In the genomic region with DNA sequence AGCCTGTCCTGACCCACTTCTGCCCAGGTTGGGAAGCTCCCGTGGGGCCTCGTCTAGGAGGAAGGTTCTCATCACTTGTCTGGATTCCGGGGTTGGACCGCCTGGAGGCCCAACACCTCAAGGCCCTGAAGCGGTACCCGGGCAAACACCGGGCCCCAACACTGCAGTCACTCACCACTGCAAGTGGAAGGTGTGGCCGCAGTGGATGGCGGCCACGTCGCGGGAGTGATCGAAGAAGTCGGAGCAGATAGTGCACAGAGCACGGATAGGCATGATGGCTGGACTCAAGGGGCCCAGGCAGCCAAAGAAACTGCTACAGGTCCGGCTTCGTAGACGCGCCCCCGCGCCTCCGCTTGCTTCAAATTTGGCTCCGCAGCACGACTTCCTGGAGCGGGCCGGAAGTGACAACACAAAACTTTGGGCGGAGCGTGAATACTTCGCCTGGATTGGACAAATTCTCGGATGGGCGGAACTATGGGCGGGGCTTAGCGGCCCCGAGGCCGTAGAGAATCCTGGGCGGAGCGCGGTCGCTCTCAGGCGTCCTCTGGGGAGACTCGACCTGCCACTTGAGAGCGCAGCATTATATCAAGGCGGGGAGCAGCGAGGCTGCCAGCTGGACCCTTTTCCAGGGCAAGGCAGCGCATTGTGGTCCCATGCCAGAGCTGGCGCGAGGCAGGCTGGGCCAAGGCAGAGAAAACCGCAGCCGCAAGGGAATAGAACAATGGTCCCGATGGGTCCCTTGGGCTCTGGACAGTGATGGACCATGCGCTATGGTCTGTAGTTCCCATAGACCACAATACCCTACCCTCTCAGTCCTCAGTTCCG, we compare ENCODE assay signal across 1 cellular context.
TF ChIP-seq lines count a peak whose summit lies in the region.

Gene TRAIP, minus strand, starts transcription at position 384 of the 825 bp plus-strand sequence. Its CDS starts 111 bp downstream, at position 273.

TF ChIP-seq in H1, 55 proteins besides CTCF, POLR2A, EP300 and RAD21:
- TF ChIP-seq SP2 (IDR thresholded peaks at IDR 0.05; ENCODE audit: low read length) (peak; percentile 31; the same call in 1 of the 2 replicates), GTF2F1 (IDR thresholded peaks at IDR 0.05; ENCODE audit: borderline replicate concordance, low read depth, low read length) (0 out of 2 replicates have a peak, but pooled peaks have one; percentile 21), CHD2 (IDR thresholded peaks at IDR 0.05; ENCODE audit: low read length) (peak; percentile 58; the same call in 1 of the 2 replicates), NRF1 (IDR thresholded peaks at IDR 0.05; ENCODE audit: low read depth, low read length) (no peak), RNF2 (IDR thresholded peaks at IDR 0.05; ENCODE audit: borderline replicate concordance, low read depth, low read length, missing control alignments, poor library complexity, severe bottlenecking) (no peak), MAFK (IDR thresholded peaks at IDR 0.05; ENCODE audit: low read depth, low read length) (no peak), TAF1 (IDR thresholded peaks at IDR 0.05; ENCODE audit: low read depth, low read length) (peak; percentile 82), CHD1 (IDR thresholded peaks at IDR 0.05; ENCODE audit: low read depth, low read length) (no peak), EZH2 (IDR thresholded peaks at IDR 0.05; ENCODE audit: low read depth, low read length, severe bottlenecking) (no peak), POU5F1 (IDR thresholded peaks at IDR 0.05; ENCODE audit: low read depth, low read length) (no peak), TAF7 (optimal IDR thresholded peaks at IDR 0.05; ENCODE audit: borderline replicate concordance, low read depth, low read length) (no peak), CREB1 (IDR thresholded peaks at IDR 0.05) (peak; percentile 82), CEBPB (IDR thresholded peaks at IDR 0.05; ENCODE audit: low read depth, low read length) (no peak), SAP30 (IDR thresholded peaks at IDR 0.05; ENCODE audit: insufficient read depth, insufficient replicate concordance, low read length) (peak; percentile 85), KDM4A (IDR thresholded peaks at IDR 0.05; ENCODE audit: low read depth, low read length, severe bottlenecking) (peak; percentile 72), HDAC6 (IDR thresholded peaks at IDR 0.05; ENCODE audit: low read depth, low read length) (no peak), RXRA (IDR thresholded peaks at IDR 0.05; ENCODE audit: insufficient read depth, low read depth, low read length) (no peak), BRCA1 (IDR thresholded peaks at IDR 0.05; ENCODE audit: low read depth, low read length) (no peak), SP1 (IDR thresholded peaks at IDR 0.05; ENCODE audit: low read depth, low read length) (peak; percentile 75; the same call in 1 of the 2 replicates), SP4 (IDR thresholded peaks at IDR 0.05; ENCODE audit: low read length) (peak; percentile 91; the same call in 1 of the 2 replicates), RBBP5 (IDR thresholded peaks at IDR 0.05; ENCODE audit: borderline replicate concordance, low read depth, low read length) (no peak; the same call in 1 of the 2 replicates), BACH1 (IDR thresholded peaks at IDR 0.05; ENCODE audit: low read length) (no peak), EGR1 (IDR thresholded peaks at IDR 0.05; ENCODE audit: borderline replicate concordance, low read depth, low read length) (peak; percentile 56; the same call in 1 of the 2 replicates), TEAD4 (IDR thresholded peaks at IDR 0.05; ENCODE audit: low read depth, low read length) (no peak), KDM5A (IDR thresholded peaks at IDR 0.05; ENCODE audit: low read length) (no peak), RFX5 (IDR thresholded peaks at IDR 0.05; ENCODE audit: borderline replicate concordance, low read depth, low read length) (no peak), TCF12 (IDR thresholded peaks at IDR 0.05; ENCODE audit: low read depth, low read length) (no peak), HDAC2 (IDR thresholded peaks at IDR 0.05; ENCODE audit: borderline replicate concordance in 1 of 2, low read depth in 2 of 2, low read length in 2 of 2) (peak in 1 of 2 experiments; percentile 77; a peak in 1 of 4 replicates), BCL11A (IDR thresholded peaks at IDR 0.05; ENCODE audit: low read depth in 2 of 2, low read length in 2 of 2) (no peak), SRF (IDR thresholded peaks at IDR 0.05; ENCODE audit: low read depth, low read length) (no peak), CTBP2 (IDR thresholded peaks at IDR 0.05; ENCODE audit: borderline replicate concordance, insufficient read depth, insufficient read length, low read length) (no peak), ZNF274 (IDR thresholded peaks at IDR 0.05; ENCODE audit: borderline replicate concordance, extremely low read depth, low read length) (no peak), PHF8 (conservative IDR thresholded peaks at IDR 0.05; ENCODE audit: low read depth, low read length) (peak; percentile 85), FOSL1 (IDR thresholded peaks at IDR 0.05; ENCODE audit: insufficient read depth, low read depth, low read length) (no peak), TBP (IDR thresholded peaks at IDR 0.05; ENCODE audit: low read depth, low read length) (peak; percentile 81), JUND (IDR thresholded peaks at IDR 0.05; ENCODE audit: low read length) (no peak), SIX5 (IDR thresholded peaks at IDR 0.05; ENCODE audit: low read depth, low read length) (no peak), YY1 (IDR thresholded peaks at IDR 0.05; ENCODE audit: low read depth, low read length) (no peak), CBX8 (IDR thresholded peaks at IDR 0.05; ENCODE audit: borderline replicate concordance, low read depth, low read length) (no peak), NANOG (IDR thresholded peaks at IDR 0.05; ENCODE audit: insufficient read depth, low read depth, low read length, poor library complexity, severe bottlenecking) (no peak), SIN3A (conservative IDR thresholded peaks at IDR 0.05 in 1 of 2, IDR thresholded peaks at IDR 0.05 in 1 of 2; ENCODE audit: low read depth in 1 of 2, low read length in 2 of 2) (peak in 1 of 2 experiments; percentile 69; a peak in 1 of 4 replicates), SUZ12 (IDR thresholded peaks at IDR 0.05; ENCODE audit: low read length) (no peak), POLR2AphosphoS5 (IDR thresholded peaks at IDR 0.05; ENCODE audit: low read depth, low read length) (peak; percentile 88), SIRT6 (IDR thresholded peaks at IDR 0.05; ENCODE audit: low read length) (no peak), E2F6 (IDR thresholded peaks at IDR 0.05) (peak; percentile 74), ASH2L (IDR thresholded peaks at IDR 0.05; ENCODE audit: low read length) (peak; percentile 68), CBX5 (IDR thresholded peaks at IDR 0.05; ENCODE audit: low read depth, low read length) (no peak), GABPA (IDR thresholded peaks at IDR 0.05; ENCODE audit: borderline replicate concordance, insufficient read depth, low read length) (peak; percentile 90), KDM1A (IDR thresholded peaks at IDR 0.05; ENCODE audit: borderline replicate concordance, low read length) (no peak), JUN (IDR thresholded peaks at IDR 0.05; ENCODE audit: low read depth, low read length) (no peak)
- TF ChIP-seq, protein P1, sequence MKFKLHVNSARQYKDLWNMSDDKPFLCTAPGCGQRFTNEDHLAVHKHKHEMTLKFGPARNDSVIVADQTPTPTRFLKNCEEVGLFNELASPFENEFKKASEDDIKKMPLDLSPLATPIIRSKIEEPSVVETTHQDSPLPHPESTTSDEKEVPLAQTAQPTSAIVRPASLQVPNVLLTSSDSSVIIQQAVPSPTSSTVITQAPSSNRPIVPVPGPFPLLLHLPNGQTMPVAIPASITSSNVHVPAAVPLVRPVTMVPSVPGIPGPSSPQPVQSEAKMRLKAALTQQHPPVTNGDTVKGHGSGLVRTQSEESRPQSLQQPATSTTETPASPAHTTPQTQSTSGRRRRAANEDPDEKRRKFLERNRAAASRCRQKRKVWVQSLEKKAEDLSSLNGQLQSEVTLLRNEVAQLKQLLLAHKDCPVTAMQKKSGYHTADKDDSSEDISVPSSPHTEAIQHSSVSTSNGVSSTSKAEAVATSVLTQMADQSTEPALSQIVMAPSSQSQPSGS (IDR thresholded peaks at IDR 0.05; ENCODE audit: low read length), result peak; percentile 68
- TF ChIP-seq, protein P2, sequence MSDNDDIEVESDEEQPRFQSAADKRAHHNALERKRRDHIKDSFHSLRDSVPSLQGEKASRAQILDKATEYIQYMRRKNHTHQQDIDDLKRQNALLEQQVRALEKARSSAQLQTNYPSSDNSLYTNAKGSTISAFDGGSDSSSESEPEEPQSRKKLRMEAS (IDR thresholded peaks at IDR 0.05), result peak; percentile 73
- TF ChIP-seq, protein P3, sequence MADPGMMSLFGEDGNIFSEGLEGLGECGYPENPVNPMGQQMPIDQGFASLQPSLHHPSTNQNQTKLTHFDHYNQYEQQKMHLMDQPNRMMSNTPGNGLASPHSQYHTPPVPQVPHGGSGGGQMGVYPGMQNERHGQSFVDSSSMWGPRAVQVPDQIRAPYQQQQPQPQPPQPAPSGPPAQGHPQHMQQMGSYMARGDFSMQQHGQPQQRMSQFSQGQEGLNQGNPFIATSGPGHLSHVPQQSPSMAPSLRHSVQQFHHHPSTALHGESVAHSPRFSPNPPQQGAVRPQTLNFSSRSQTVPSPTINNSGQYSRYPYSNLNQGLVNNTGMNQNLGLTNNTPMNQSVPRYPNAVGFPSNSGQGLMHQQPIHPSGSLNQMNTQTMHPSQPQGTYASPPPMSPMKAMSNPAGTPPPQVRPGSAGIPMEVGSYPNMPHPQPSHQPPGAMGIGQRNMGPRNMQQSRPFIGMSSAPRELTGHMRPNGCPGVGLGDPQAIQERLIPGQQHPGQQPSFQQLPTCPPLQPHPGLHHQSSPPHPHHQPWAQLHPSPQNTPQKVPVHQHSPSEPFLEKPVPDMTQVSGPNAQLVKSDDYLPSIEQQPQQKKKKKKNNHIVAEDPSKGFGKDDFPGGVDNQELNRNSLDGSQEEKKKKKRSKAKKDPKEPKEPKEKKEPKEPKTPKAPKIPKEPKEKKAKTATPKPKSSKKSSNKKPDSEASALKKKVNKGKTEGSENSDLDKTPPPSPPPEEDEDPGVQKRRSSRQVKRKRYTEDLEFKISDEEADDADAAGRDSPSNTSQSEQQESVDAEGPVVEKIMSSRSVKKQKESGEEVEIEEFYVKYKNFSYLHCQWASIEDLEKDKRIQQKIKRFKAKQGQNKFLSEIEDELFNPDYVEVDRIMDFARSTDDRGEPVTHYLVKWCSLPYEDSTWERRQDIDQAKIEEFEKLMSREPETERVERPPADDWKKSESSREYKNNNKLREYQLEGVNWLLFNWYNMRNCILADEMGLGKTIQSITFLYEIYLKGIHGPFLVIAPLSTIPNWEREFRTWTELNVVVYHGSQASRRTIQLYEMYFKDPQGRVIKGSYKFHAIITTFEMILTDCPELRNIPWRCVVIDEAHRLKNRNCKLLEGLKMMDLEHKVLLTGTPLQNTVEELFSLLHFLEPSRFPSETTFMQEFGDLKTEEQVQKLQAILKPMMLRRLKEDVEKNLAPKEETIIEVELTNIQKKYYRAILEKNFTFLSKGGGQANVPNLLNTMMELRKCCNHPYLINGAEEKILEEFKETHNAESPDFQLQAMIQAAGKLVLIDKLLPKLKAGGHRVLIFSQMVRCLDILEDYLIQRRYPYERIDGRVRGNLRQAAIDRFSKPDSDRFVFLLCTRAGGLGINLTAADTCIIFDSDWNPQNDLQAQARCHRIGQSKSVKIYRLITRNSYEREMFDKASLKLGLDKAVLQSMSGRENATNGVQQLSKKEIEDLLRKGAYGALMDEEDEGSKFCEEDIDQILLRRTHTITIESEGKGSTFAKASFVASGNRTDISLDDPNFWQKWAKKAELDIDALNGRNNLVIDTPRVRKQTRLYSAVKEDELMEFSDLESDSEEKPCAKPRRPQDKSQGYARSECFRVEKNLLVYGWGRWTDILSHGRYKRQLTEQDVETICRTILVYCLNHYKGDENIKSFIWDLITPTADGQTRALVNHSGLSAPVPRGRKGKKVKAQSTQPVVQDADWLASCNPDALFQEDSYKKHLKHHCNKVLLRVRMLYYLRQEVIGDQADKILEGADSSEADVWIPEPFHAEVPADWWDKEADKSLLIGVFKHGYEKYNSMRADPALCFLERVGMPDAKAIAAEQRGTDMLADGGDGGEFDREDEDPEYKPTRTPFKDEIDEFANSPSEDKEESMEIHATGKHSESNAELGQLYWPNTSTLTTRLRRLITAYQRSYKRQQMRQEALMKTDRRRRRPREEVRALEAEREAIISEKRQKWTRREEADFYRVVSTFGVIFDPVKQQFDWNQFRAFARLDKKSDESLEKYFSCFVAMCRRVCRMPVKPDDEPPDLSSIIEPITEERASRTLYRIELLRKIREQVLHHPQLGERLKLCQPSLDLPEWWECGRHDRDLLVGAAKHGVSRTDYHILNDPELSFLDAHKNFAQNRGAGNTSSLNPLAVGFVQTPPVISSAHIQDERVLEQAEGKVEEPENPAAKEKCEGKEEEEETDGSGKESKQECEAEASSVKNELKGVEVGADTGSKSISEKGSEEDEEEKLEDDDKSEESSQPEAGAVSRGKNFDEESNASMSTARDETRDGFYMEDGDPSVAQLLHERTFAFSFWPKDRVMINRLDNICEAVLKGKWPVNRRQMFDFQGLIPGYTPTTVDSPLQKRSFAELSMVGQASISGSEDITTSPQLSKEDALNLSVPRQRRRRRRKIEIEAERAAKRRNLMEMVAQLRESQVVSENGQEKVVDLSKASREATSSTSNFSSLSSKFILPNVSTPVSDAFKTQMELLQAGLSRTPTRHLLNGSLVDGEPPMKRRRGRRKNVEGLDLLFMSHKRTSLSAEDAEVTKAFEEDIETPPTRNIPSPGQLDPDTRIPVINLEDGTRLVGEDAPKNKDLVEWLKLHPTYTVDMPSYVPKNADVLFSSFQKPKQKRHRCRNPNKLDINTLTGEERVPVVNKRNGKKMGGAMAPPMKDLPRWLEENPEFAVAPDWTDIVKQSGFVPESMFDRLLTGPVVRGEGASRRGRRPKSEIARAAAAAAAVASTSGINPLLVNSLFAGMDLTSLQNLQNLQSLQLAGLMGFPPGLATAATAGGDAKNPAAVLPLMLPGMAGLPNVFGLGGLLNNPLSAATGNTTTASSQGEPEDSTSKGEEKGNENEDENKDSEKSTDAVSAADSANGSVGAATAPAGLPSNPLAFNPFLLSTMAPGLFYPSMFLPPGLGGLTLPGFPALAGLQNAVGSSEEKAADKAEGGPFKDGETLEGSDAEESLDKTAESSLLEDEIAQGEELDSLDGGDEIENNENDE (IDR thresholded peaks at IDR 0.05; ENCODE audit: insufficient replicate concordance, low read length), result no peak
- TF ChIP-seq, protein P4, sequence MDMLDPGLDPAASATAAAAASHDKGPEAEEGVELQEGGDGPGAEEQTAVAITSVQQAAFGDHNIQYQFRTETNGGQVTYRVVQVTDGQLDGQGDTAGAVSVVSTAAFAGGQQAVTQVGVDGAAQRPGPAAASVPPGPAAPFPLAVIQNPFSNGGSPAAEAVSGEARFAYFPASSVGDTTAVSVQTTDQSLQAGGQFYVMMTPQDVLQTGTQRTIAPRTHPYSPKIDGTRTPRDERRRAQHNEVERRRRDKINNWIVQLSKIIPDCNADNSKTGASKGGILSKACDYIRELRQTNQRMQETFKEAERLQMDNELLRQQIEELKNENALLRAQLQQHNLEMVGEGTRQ (IDR thresholded peaks at IDR 0.05; ENCODE audit: low read length), result no peak
- TF ChIP-seq, protein P5, sequence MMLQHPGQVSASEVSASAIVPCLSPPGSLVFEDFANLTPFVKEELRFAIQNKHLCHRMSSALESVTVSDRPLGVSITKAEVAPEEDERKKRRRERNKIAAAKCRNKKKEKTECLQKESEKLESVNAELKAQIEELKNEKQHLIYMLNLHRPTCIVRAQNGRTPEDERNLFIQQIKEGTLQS (IDR thresholded peaks at IDR 0.05; ENCODE audit: insufficient read depth, low read depth, low read length), result no peak
TF ChIP-seq in H1: peak in this region for 20.
